24 cellular contexts compared by ENCODE assay signal in genomic region chr11:19589567-19590260, GRCh38.
"Had no signal": no experiment of that assay in that cellular context is flagged by ENCODE, and none has a peak within 500 bp of the region (broad histone marks: within the 10 kb centered on the region; RNA-seq: fewer than 3 reads in every experiment).

No MANE protein-coding gene starts in this region.

- H3K36me3 Mint-ChIP-seq: activated CD8-positive, alpha-beta memory T cell treated with anti-CD3 and anti-CD28 coated beads, Interleukin-2, amount 10 ng/mL, durations not matched to agents 7 days and 5 days; activated naive CD4-positive, alpha-beta T cell treated with anti-CD3 and anti-CD28 coated beads, Interleukin-2, amount 50 U/mL, for 24 hours had no signal

- DNase-seq: activated CD4-positive, alpha-beta T cell treated with anti-CD3 and anti-CD28 coated beads for 48 hours; activated CD4-positive, alpha-beta T cell treated with anti-CD3 and anti-CD28 coated beads, Interleukin-2, amount 50 U/mL, for 4 hours; activated CD4-positive, CD25-positive, alpha-beta regulatory T cell treated with anti-CD3 and anti-CD28 coated beads, Interleukin-2, amount 50 U/mL, for 72 hours; activated CD8-positive, alpha-beta memory T cell treated with anti-CD3 and anti-CD28 coated beads, Interleukin-2, amount 10 ng/mL, durations not matched to agents 7 days and 5 days; activated effector memory CD4-positive, alpha-beta T cell treated with Interleukin-2 at 50 U/mL for 16 hours; activated naive CD4-positive, alpha-beta T cell; activated T-cell treated with anti-CD3 and anti-CD28 coated beads, Interleukin-2, amount 50 U/mL, for 24 hours; amniotic stem cell; central memory CD4-positive, alpha-beta T cell; MM.1S; NCI-H1105 treated with DMSO at 0.1 percent for 48 hours; NCI-H1436 treated with DMSO at 0.1 percent for 48 hours; NCI-H2029; NCI-H2107; NCI-H345; NCI-H510A; NCI-H526 treated with DMSO at 0.1 percent for 48 hours; NCI-H82; SIG-M5; T-helper 17 cell; T-helper 9 cell had no signal

- H3K4me3 Mint-ChIP-seq: activated CD8-positive, alpha-beta memory T cell treated with anti-CD3 and anti-CD28 coated beads, Interleukin-2, amount 10 ng/mL, durations not matched to agents 7 days and 5 days; activated naive CD4-positive, alpha-beta T cell treated with anti-CD3 and anti-CD28 coated beads, Interleukin-2, amount 50 U/mL, for 24 hours; activated T-cell treated with anti-CD3 and anti-CD28 coated beads, Interleukin-2, amount 50 U/mL, for 24 hours; activated T-helper 1 cell treated with anti-CD3 and anti-CD28 coated beads, Interleukin-12 subunit alpha, Interleukin-12 subunit beta, Interleukin-2, Interleukin-4 antibody, amounts not matched to agents 30 ng/mL and 10 ng/mL and 1 ng/mL, durations not matched to agents 14 hours and 24 hours and 36 hours; T-helper 17 cell; WTC11 had no signal

- ATAC-seq: activated CD8-positive, alpha-beta memory T cell treated with anti-CD3 and anti-CD28 coated beads, Interleukin-2, amount 10 ng/mL, durations not matched to agents 7 days and 5 days; T-helper 17 cell; WTC11 had no signal

- H3K4me1 Mint-ChIP-seq: activated CD8-positive, alpha-beta memory T cell treated with anti-CD3 and anti-CD28 coated beads, Interleukin-2, amount 10 ng/mL, durations not matched to agents 7 days and 5 days; activated naive CD4-positive, alpha-beta T cell treated with anti-CD3 and anti-CD28 coated beads, Interleukin-2, amount 50 U/mL, for 24 hours; T-helper 17 cell; WTC11 had no signal

- H3K27ac Mint-ChIP-seq: activated CD8-positive, alpha-beta memory T cell treated with anti-CD3 and anti-CD28 coated beads, Interleukin-2, amount 10 ng/mL, durations not matched to agents 7 days and 5 days; activated naive CD4-positive, alpha-beta T cell treated with anti-CD3 and anti-CD28 coated beads, Interleukin-2, amount 50 U/mL, for 24 hours; activated T-cell treated with anti-CD3 and anti-CD28 coated beads, Interleukin-2, amount 50 U/mL, for 24 hours; activated T-helper 1 cell treated with anti-CD3 and anti-CD28 coated beads, Interleukin-12 subunit alpha, Interleukin-12 subunit beta, Interleukin-2, Interleukin-4 antibody, amounts not matched to agents 30 ng/mL and 10 ng/mL and 1 ng/mL, durations not matched to agents 14 hours and 24 hours and 36 hours; T-helper 17 cell; WTC11 had no signal

- H3K9me3 Mint-ChIP-seq: activated naive CD4-positive, alpha-beta T cell treated with anti-CD3 and anti-CD28 coated beads, Interleukin-2, amount 50 U/mL, for 24 hours; activated T-cell treated with anti-CD3 and anti-CD28 coated beads, Interleukin-2, amount 50 U/mL, for 24 hours; activated T-helper 1 cell treated with anti-CD3 and anti-CD28 coated beads, Interleukin-12 subunit alpha, Interleukin-12 subunit beta, Interleukin-2, Interleukin-4 antibody, amounts not matched to agents 30 ng/mL and 10 ng/mL and 1 ng/mL, durations not matched to agents 14 hours and 24 hours and 36 hours had no signal
